In genomic region chr11:109885006-109885405, GRCh38 we compare ENCODE assay signal across 14 cellular contexts.
DNase-seq lines count a peak whose midpoint lies in the region; ATAC-seq and TF ChIP-seq lines count a peak whose summit lies in the region.
"Had no signal": no experiment of that assay in that cellular context is flagged by ENCODE, and none has a peak within 500 bp of the region (broad histone marks: within the 10 kb centered on the region; RNA-seq: fewer than 3 reads in every experiment).

No MANE protein-coding gene starts in this region.

- POLR2A ChIA-PET in activated CD4-positive, alpha-beta T cell treated with anti-CD3 and anti-CD28 coated beads for 36 hours (lab: Charles Lee), result no interaction called here

- TF ChIP-seq CTCF in mesothelial cell of epicardium (IDR thresholded peaks at IDR 0.05; ENCODE audit: unreplicated experiment) (no peak), retinal pigment epithelial cell (conservative IDR thresholded peaks at IDR 0.05; ENCODE audit: low read depth, low read length) (no peak)

- no peaks in the 10 kb centered on the region for H3K27me3 Mint-ChIP-seq in mesothelial cell of epicardium (ENCODE audit: low read depth)
- peaks cover 7% of the 10 kb centered on the region for H3K27me3 Mint-ChIP-seq in activated CD4-positive, alpha-beta T cell treated with anti-CD3 and anti-CD28 coated beads for 36 hours

- peak overlapping the region; percentile 77 for H3K27ac Mint-ChIP-seq in mesothelial cell of epicardium
- no peak overlapping the region for H3K27ac Mint-ChIP-seq in activated CD4-positive, alpha-beta T cell treated with anti-CD3 and anti-CD28 coated beads for 36 hours

- intact Hi-C loops in activated CD4-positive, alpha-beta T cell treated with anti-CD3 and anti-CD28 coated beads for 36 hours (cut with DNase I, micrococcal nuclease), result no loop called here

- no peaks in the 10 kb centered on the region for H3K36me3 Mint-ChIP-seq in mesothelial cell of epicardium
- no peaks in the 10 kb centered on the region for H3K36me3 Mint-ChIP-seq in activated CD4-positive, alpha-beta T cell treated with anti-CD3 and anti-CD28 coated beads for 36 hours (ENCODE audit: low read depth)

- no peak overlapping the region for H3K4me3 Mint-ChIP-seq in mesothelial cell of epicardium
- H3K4me3 Mint-ChIP-seq in activated CD4-positive, alpha-beta T cell treated with anti-CD3 and anti-CD28 coated beads for 36 hours, result no peak overlapping the region

- CTCF ChIA-PET in activated CD4-positive, alpha-beta T cell treated with anti-CD3 and anti-CD28 coated beads for 36 hours (lab: Charles Lee), result no interaction called here

- peaks cover 18% of the 10 kb centered on the region for H3K4me1 Mint-ChIP-seq in mesothelial cell of epicardium
- H3K4me1 Mint-ChIP-seq in activated CD4-positive, alpha-beta T cell treated with anti-CD3 and anti-CD28 coated beads for 36 hours, result no peaks in the 10 kb centered on the region

- no peak for ATAC-seq in activated CD4-positive, alpha-beta T cell treated with anti-CD3 and anti-CD28 coated beads for 36 hours
- ATAC-seq: A549, GM12878 had no signal

- DNase-seq in D341Med (ENCODE audit: low spot score), result peak; percentile 66
- peak; percentile 49 for DNase-seq in NCI-H82 treated with DMSO at 0.1 percent for 48 hours (lab: John Stamatoyannopoulos, UW; ENCODE audit: unreplicated experiment)
- DNase-seq in mesothelial cell of epicardium (ENCODE audit: low spot score in 2 of 2, unreplicated experiment in 2 of 2), result no peak
- DNase-seq in retinal pigment epithelial cell (ENCODE audit: low read depth), result peak; percentile 81
- DNase-seq in iPS-NIHi7 (ENCODE audit: extremely low spot score), result no peak
- no peak for DNase-seq in NCI-H187 treated with DMSO at 0.1 percent for 48 hours (lab: John Stamatoyannopoulos, UW)
- DNase-seq in activated CD4-positive, alpha-beta T cell treated with anti-CD3 and anti-CD28 coated beads for 36 hours, result no peak
- DNase-seq: AML-193, DMS 273 treated with DMSO at 0.1 percent for 48 hours, DMS79, GM23248 had no signal

- H3K9me3 Mint-ChIP-seq in mesothelial cell of epicardium, result peaks cover 8% of the 10 kb centered on the region
- H3K9me3 Mint-ChIP-seq in activated CD4-positive, alpha-beta T cell treated with anti-CD3 and anti-CD28 coated beads for 36 hours (ENCODE audit: low read depth), result no peaks in the 10 kb centered on the region

- H3K4me3 ChIP-seq in retinal pigment epithelial cell (ENCODE audit: low read length), result no peak overlapping the region
- H3K4me3 ChIP-seq: A549, BLaER1, GM12878, GM23248 had no signal

Comparison
In these comparisons a context has a peak if more than half of its experiments do, and no peak if none do; other contexts are left out.
1. DNase-seq: peak in D341Med (single experiment), NCI-H82 treated with DMSO at 0.1 percent for 48 hours (single experiment) and retinal pigment epithelial cell (single experiment); none in mesothelial cell of epicardium (0 of 2), iPS-NIHi7 (single experiment), NCI-H187 treated with DMSO at 0.1 percent for 48 hours (single experiment) and activated CD4-positive, alpha-beta T cell treated with anti-CD3 and anti-CD28 coated beads for 36 hours (single experiment).